In genomic region chr3:166489826-166490225, GRCh38 we compare ENCODE assay signal across 32 cellular contexts.
"Had no signal": no experiment of that assay in that cellular context is flagged by ENCODE, and none has a peak within 500 bp of the region (broad histone marks: within the 10 kb centered on the region; RNA-seq: fewer than 3 reads in every experiment).

No MANE protein-coding gene starts in this region.

- H3K27me3 ChIP-seq: adrenal gland, ascending aorta, body of pancreas, brain microvascular endothelial cell, breast epithelium, cardiac muscle cell had no signal

- ATAC-seq: activated naive CD4-positive, alpha-beta T cell treated with anti-CD3 and anti-CD28 coated beads, Interleukin-2, amount 50 U/mL, for 72 hours; activated naive CD8-positive, alpha-beta T cell treated with anti-CD3 and anti-CD28 coated beads, Interleukin-2, amount 50 U/mL, for 24 hours; activated T-cell treated with anti-CD3 and anti-CD28 coated beads, Interleukin-2, amount 50 U/mL, for 4 hours; activated T-cell treated with anti-CD3 and anti-CD28 coated beads, Interleukin-2, amount 50 U/mL, for 72 hours; activated T-helper 17 cell treated with anti-CD3 and anti-CD28 coated beads, Interleukin-2, amount 50 U/mL, for 72 hours; body of pancreas had no signal

- H3K27ac ChIP-seq: adrenal gland, ascending aorta, body of pancreas, brain microvascular endothelial cell, breast epithelium, cardiac muscle cell had no signal

- H3K9me3 ChIP-seq: adrenal gland, ascending aorta, body of pancreas, breast epithelium had no signal

- H3K4me1 ChIP-seq: adrenal gland, ascending aorta, body of pancreas, breast epithelium had no signal

- H3K4me3 ChIP-seq: adrenal gland, ascending aorta, body of pancreas, breast epithelium, cardiac muscle cell had no signal

- H3K36me3 ChIP-seq: adrenal gland, ascending aorta, brain microvascular endothelial cell, breast epithelium, cardiac muscle cell had no signal

- DNase-seq: activated effector memory CD4-positive, alpha-beta T cell treated with anti-CD3 and anti-CD28 coated beads, Interleukin-2, amount 50 U/mL, for 16 hours; activated effector memory CD4-positive, alpha-beta T cell treated with Interleukin-2 at 50 U/mL for 16 hours; activated gamma-delta T cell; activated gamma-delta T cell treated with Interleukin-2 at 50 U/mL for 16 hours; activated naive CD4-positive, alpha-beta T cell; activated naive CD4-positive, alpha-beta T cell treated with anti-CD3 and anti-CD28 coated beads for 36 hours; activated naive CD4-positive, alpha-beta T cell treated with anti-CD3 and anti-CD28 coated beads, Interleukin-2, amount 10 ng/mL, durations not matched to agents 7 days and 5 days; activated naive CD4-positive, alpha-beta T cell treated with anti-CD3 and anti-CD28 coated beads, Interleukin-2, amount 50 U/mL, for 16 hours; activated naive CD4-positive, alpha-beta T cell treated with Interleukin-2 at 50 U/mL for 16 hours; activated naive CD8-positive, alpha-beta T cell treated with anti-CD3 and anti-CD28 coated beads for 36 hours; activated naive CD8-positive, alpha-beta T cell treated with anti-CD3 and anti-CD28 coated beads, Interleukin-2, amount 10 ng/mL, durations not matched to agents 7 days and 5 days; activated naive CD8-positive, alpha-beta T cell treated with anti-CD3 and anti-CD28 coated beads, Interleukin-2, amount 50 U/mL, for 24 hours; activated T-cell treated with anti-CD3 and anti-CD28 coated beads, Interleukin-2, amount 50 U/mL, for 1 hour; activated T-cell treated with anti-CD3 and anti-CD28 coated beads, Interleukin-2, amount 50 U/mL, for 24 hours; activated T-cell treated with anti-CD3 and anti-CD28 coated beads, Interleukin-2, amount 50 U/mL, for 4 hours; activated T-cell treated with anti-CD3 and anti-CD28 coated beads, Interleukin-2, amount 50 U/mL, for 48 hours; activated T-cell treated with anti-CD3 and anti-CD28 coated beads, Interleukin-2, amount 50 U/mL, for 72 hours; adrenal gland; amniotic stem cell; amygdala; anterior cingulate cortex; aorta; body of pancreas; brain microvascular endothelial cell; caudate nucleus; central memory CD4-positive, alpha-beta T cell; cerebellar nuclear complex had no signal
